Comparison of ENCODE assay signal across 28 cellular contexts in the genomic region with DNA sequence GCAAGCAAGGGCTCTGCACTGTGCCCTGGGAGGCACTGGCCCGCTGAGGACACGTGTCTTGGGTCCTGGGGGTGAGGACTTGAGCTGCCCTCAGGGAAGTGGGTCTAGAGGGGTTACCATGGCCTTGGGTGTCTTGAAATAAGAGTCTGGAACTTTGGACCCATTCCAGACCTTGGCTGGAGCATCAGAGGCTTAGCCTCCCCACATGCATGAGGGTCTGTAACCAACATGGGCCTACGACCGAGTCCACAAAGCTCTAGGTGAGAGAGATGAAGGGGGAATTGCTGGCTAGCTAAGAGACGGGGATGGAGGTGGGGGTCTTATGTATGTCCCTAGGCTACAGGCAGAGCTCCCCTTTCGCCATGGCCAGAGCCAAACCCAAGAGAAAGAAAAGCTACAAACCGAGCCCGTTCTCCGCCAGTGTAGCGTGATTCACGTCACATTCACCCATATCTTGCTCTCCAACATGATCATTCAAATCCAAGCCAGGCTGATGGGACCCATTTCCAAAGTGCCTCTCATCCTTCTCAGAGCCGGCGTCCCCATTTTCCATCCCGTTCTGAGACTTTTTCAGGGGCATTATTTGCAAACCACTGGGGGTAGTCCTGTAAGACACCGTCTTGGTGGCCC.
DNase-seq lines count a peak whose midpoint lies in the region; FAIRE-seq and TF ChIP-seq lines count a peak whose summit lies in the region.
"Had no signal": no experiment of that assay in that cellular context is flagged by ENCODE, and none has a peak within 500 bp of the region (broad histone marks: within the 10 kb centered on the region; RNA-seq: fewer than 3 reads in every experiment).

No MANE protein-coding gene starts in this region.

- no peaks in the 10 kb centered on the region for H3K79me2 ChIP-seq in neural progenitor cell (ENCODE audit: low read depth)

- WGBS in esophagus muscularis mucosa = 96% methylated on average over 15 of the region's 15 CpGs
- WGBS in prostate gland = 96% methylated on average over 15 of the region's 15 CpGs

- TF ChIP-seq POLR2A in esophagus muscularis mucosa (IDR thresholded peaks at IDR 0.05; ENCODE audit: low read depth) = no peak
- TF ChIP-seq POLR2A in prostate gland (IDR thresholded peaks at IDR 0.05) = no peak
- TF ChIP-seq POLR2A in H54 (IDR thresholded peaks at IDR 0.05; ENCODE audit: low read depth, low read length) = no peak

- H3K4me3 Mint-ChIP-seq in neural progenitor cell = no peak overlapping the region
- H3K4me3 Mint-ChIP-seq: CD14-positive monocyte; CD4-positive, alpha-beta memory T cell; CD4-positive, CD25-positive, alpha-beta regulatory T cell; CD8-positive, alpha-beta memory T cell had no signal

- H3F3A ChIP-seq in neural progenitor cell (ENCODE audit: low read depth) = no peaks in the 10 kb centered on the region

- peaks cover 4% of the 10 kb centered on the region for H3K9me3 Mint-ChIP-seq in neural progenitor cell

- DNase-seq in NT2/D1 (ENCODE audit: low read depth, low spot score) = no peak
- peak; percentile 55 for DNase-seq in esophagus muscularis mucosa (ENCODE audit: extremely low spot score)
- DNase-seq in neural progenitor cell (ENCODE audit: low spot score) = no peak
- peak; percentile 1 for DNase-seq in prostate gland (ENCODE audit: low spot score)
- DNase-seq in H54 (ENCODE audit: insufficient read length, low spot score) = no peak
- DNase-seq in NCI-H2029 (lab: John Stamatoyannopoulos, UW) = no peak
- no peak for DNase-seq in Ammon's horn (ENCODE audit: low spot score)
- DNase-seq: AML-193; BE2C; C1 segment of cervical spinal cord; CD4-positive, alpha-beta memory T cell; CD4-positive, CD25-positive, alpha-beta regulatory T cell; CD8-positive, alpha-beta memory T cell; COR-L47; DMS 273 treated with DMSO at 0.1 percent for 48 hours; DMS153; DMS53; DMS79; DND-41; EL; GDM1 had no signal

- H4K20me1 ChIP-seq in neural progenitor cell (ENCODE audit: low read depth) = no peaks in the 10 kb centered on the region
- H4K20me1 ChIP-seq: BLaER1 had no signal

- peaks cover 4% of the 10 kb centered on the region for H3K36me3 Mint-ChIP-seq in neural progenitor cell

- no peak overlapping the region for H3K4me2 ChIP-seq in neural progenitor cell
- H3K4me2 ChIP-seq: A549, BLaER1 had no signal

- H3K27me3 Mint-ChIP-seq in neural progenitor cell (ENCODE audit: insufficient read depth, low read depth) = peaks cover 4% of the 10 kb centered on the region
- H3K27me3 Mint-ChIP-seq: CD4-positive, alpha-beta memory T cell; CD4-positive, CD25-positive, alpha-beta regulatory T cell; CD8-positive, alpha-beta memory T cell had no signal

- H3K27me3 ChIP-seq in NT2/D1 (ENCODE audit: insufficient read depth, insufficient read length) (no peaks in the 10 kb centered on the region), esophagus muscularis mucosa (no peaks in the 10 kb centered on the region), neural progenitor cell (no peaks in the 10 kb centered on the region), prostate gland (replicated peaks; ENCODE audit: insufficient read depth) (no peaks in the 10 kb centered on the region)
- H3K27me3 ChIP-seq: BE2C, BLaER1 had no signal

- H3K36me3 ChIP-seq in NT2/D1 (ENCODE audit: insufficient read depth, insufficient read length, low read length) (no peaks in the 10 kb centered on the region), esophagus muscularis mucosa (peaks cover 0 to 4% (median 0%) of the 10 kb centered on the region in 4 donors), neural progenitor cell (no peaks in the 10 kb centered on the region), prostate gland (no peaks in the 10 kb centered on the region)
- H3K36me3 ChIP-seq: BE2C had no signal

- H3K9me3 ChIP-seq in NT2/D1 (ENCODE audit: insufficient read depth, low read length) (no peaks in the 10 kb centered on the region; the same call in 1 of the 2 replicates), esophagus muscularis mucosa (peaks cover 0 to 2% (median 0%) of the 10 kb centered on the region in 4 donors), neural progenitor cell (ENCODE audit: low read depth) (no peaks in the 10 kb centered on the region), prostate gland (no peaks in the 10 kb centered on the region)
- H3K9me3 ChIP-seq: A549, BE2C had no signal

- no peak overlapping the region for H3K27ac ChIP-seq in esophagus muscularis mucosa (replicated peaks in 1 of 4)
- no peak overlapping the region for H3K27ac ChIP-seq in neural progenitor cell
- no peak overlapping the region for H3K27ac ChIP-seq in prostate gland
- H3K27ac ChIP-seq: 22Rv1, A549, BLaER1 had no signal

- intact Hi-C loops in esophagus muscularis mucosa (cut with DNase I) (no loop called here), prostate gland (cut with DNase I) (no loop called here)

- H3K4me1 ChIP-seq in NT2/D1 (ENCODE audit: insufficient read depth, insufficient read length) = no peaks in the 10 kb centered on the region
- no peaks in the 10 kb centered on the region for H3K4me1 ChIP-seq in esophagus muscularis mucosa
- no peaks in the 10 kb centered on the region for H3K4me1 ChIP-seq in neural progenitor cell
- H3K4me1 ChIP-seq in prostate gland (replicated peaks) = no peaks in the 10 kb centered on the region
- H3K4me1 ChIP-seq: A549, BE2C, BLaER1 had no signal

- no peak overlapping the region for H2AFZ ChIP-seq in neural progenitor cell (replicated peaks)

- no peak for FAIRE-seq in H54 (lab: Jason Lieb, UNC)
- FAIRE-seq: A549, GM12878, GM12892, GM18507 had no signal

- TF ChIP-seq CTCF in esophagus muscularis mucosa (IDR thresholded peaks at IDR 0.05) = no peak
- TF ChIP-seq CTCF in neural progenitor cell (IDR thresholded peaks at IDR 0.05) = no peak
- TF ChIP-seq CTCF in prostate gland (IDR thresholded peaks at IDR 0.05) = no peak

- H3K9ac ChIP-seq in NT2/D1 (ENCODE audit: insufficient read length, low read depth) (no peak overlapping the region), neural progenitor cell (no peak overlapping the region)
- H3K9ac ChIP-seq: BLaER1 had no signal

- no peak for TF ChIP-seq EP300 in esophagus muscularis mucosa (IDR thresholded peaks at IDR 0.05)

- H3K27ac Mint-ChIP-seq in neural progenitor cell = peak overlapping the region; percentile 84
- H3K27ac Mint-ChIP-seq: CD14-positive monocyte; CD8-positive, alpha-beta memory T cell had no signal

- H3K4me1 Mint-ChIP-seq in neural progenitor cell = no peaks in the 10 kb centered on the region

- peak overlapping the region; percentile 9 for H3K4me3 ChIP-seq in NT2/D1 (ENCODE audit: insufficient read length, low read depth)
- no peak overlapping the region for H3K4me3 ChIP-seq in esophagus muscularis mucosa
- H3K4me3 ChIP-seq in neural progenitor cell = no peak overlapping the region
- H3K4me3 ChIP-seq in prostate gland = no peak overlapping the region
- H3K4me3 ChIP-seq: A549, BLaER1, GM12878 had no signal

Comparison
In these comparisons a context has a peak if more than half of its experiments do, and no peak if none do; other contexts are left out.
1. DNase-seq: peak in esophagus muscularis mucosa (single experiment) and prostate gland (single experiment); none in NT2/D1 (single experiment), neural progenitor cell (single experiment), H54 (single experiment), NCI-H2029 (single experiment) and Ammon's horn (single experiment).